Comparison of ENCODE assay signal across 17 cellular contexts in the genomic region with DNA sequence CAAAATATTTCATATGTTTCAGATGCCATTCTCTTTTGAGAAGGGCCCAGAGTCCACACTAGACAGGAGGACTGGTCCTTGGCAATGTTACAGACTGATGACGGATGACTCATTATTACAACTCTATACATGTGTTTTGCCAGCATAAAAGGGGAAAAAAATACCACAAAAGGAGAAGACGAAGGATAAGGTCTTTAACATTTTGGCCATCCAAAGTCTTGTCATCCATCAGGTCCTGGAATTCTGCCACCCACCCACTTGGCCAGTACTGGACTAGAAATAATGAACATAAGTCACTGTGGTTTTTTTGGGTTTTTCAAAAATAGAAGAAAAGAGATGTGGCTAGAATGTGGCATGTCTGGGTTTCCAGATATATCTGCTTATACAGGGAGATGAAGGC. TPM values are rescaled to one million over a fixed set of nuclear protein-coding genes. Genes with fewer than 3 reads are reported as not detected.
A peak's percentile ranks its signal among the peaks of the same experiment; 100 is the strongest.
DNase-seq lines count a peak whose midpoint lies in the region; ATAC-seq and TF ChIP-seq lines count a peak whose summit lies in the region.
"Had no signal": no experiment of that assay in that cellular context is flagged by ENCODE, and none has a peak within 500 bp of the region (broad histone marks: within the 10 kb centered on the region; RNA-seq: fewer than 3 reads in every experiment).

No MANE protein-coding gene starts in this region.

- H3K4me3 ChIP-seq in AG04449 (ENCODE audit: low read depth, low read length) (no peak overlapping the region), fibroblast of mammary gland (ENCODE audit: control insufficient read depth, low read depth, low read length) (no peak overlapping the region), Karpas-422 (ENCODE audit: low read length) (no peak overlapping the region)
- H3K4me3 ChIP-seq: cardiac muscle cell, GM12878, thyroid gland had no signal

- H3K9ac ChIP-seq in Karpas-422 (ENCODE audit: low read length): no peak overlapping the region
- H3K9ac ChIP-seq: parathyroid adenoma had no signal

- TF ChIP-seq CTCF in AG04449 (IDR thresholded peaks at IDR 0.05; ENCODE audit: insufficient read depth, low read length, missing control alignments) (no peak), HFFc6 (IDR thresholded peaks at IDR 0.05) (no peak), fibroblast of mammary gland (conservative IDR thresholded peaks at IDR 0.05; ENCODE audit: control insufficient read depth, insufficient read depth, low read depth, low read length) (no peak)

- CTCF ChIA-PET in AG04449 (lab: Yijun Ruan, JAX): no interaction called here

- peaks cover 1% of the 10 kb centered on the region; the same call in 1 of the 2 replicates for H3K27me3 Mint-ChIP-seq in HFFc6 (ENCODE audit: insufficient read depth)

- no peaks in the 10 kb centered on the region for H4K20me1 ChIP-seq in Karpas-422 (ENCODE audit: insufficient read depth, low read depth, low read length)

- no peaks in the 10 kb centered on the region for H3K79me2 ChIP-seq in Karpas-422 (ENCODE audit: low read length)
- H3K79me2 ChIP-seq: parathyroid adenoma had no signal

- POLR2A ChIA-PET in AG04449 (lab: Yijun Ruan, JAX): no interaction called here

- no peaks in the 10 kb centered on the region for H3K9me2 ChIP-seq in Karpas-422 (replicated peaks; ENCODE audit: insufficient read depth, low read length)

- no peaks in the 10 kb centered on the region for H3K36me3 Mint-ChIP-seq in HFFc6 (ENCODE audit: low read depth)

- peak overlapping the region; percentile 10; the same call in 1 of the 2 replicates for H3K4me3 Mint-ChIP-seq in HFFc6

- H3K36me3 ChIP-seq in Karpas-422 (ENCODE audit: insufficient read depth, low read length): no peaks in the 10 kb centered on the region
- H3K36me3 ChIP-seq: cardiac muscle cell, thyroid gland had no signal

- H3K4me1 ChIP-seq in Karpas-422 (ENCODE audit: low read length): peaks cover 15% of the 10 kb centered on the region
- H3K4me1 ChIP-seq: parathyroid adenoma had no signal

- no peak overlapping the region for H2AFZ ChIP-seq in Karpas-422 (ENCODE audit: low read length)
- H2AFZ ChIP-seq: parathyroid adenoma had no signal

- no peaks in the 10 kb centered on the region for H3K9me3 Mint-ChIP-seq in HFFc6

- DNase-seq in AG04449 (ENCODE audit: low read depth, low spot score) (peak; percentile 51), HFFc6 (peak; percentile 75), fibroblast of mammary gland (ENCODE audit: low read depth) (peak; percentile 64), GDM1 (lab: John Stamatoyannopoulos, UW) (no peak), KG1 (lab: John Stamatoyannopoulos, UW) (no peak), Karpas-422 (no peak)
- DNase-seq: activated CD4-positive, alpha-beta T cell treated with anti-CD3 and anti-CD28 coated beads, Interleukin-2, amount 50 U/mL, for 48 hours; activated effector memory CD4-positive, alpha-beta T cell treated with anti-CD3 and anti-CD28 coated beads, Interleukin-2, amount 50 U/mL, for 16 hours; stimulated activated CD4-positive, alpha-beta T cell treated with anti-CD3 and anti-CD28 coated beads, Interleukin-15, amount 100 ng/mL, for 24 hours; T-helper 2 cell had no signal

- H3K27ac Mint-ChIP-seq in HFFc6: peak overlapping the region; percentile 5; the same call in 1 of the 2 replicates

- no peaks in the 10 kb centered on the region for H3K27me3 ChIP-seq in Karpas-422 (ENCODE audit: low read length)
- H3K27me3 ChIP-seq: cardiac muscle cell, thyroid gland had no signal

- no peaks in the 10 kb centered on the region for H3K9me3 ChIP-seq in Karpas-422 (ENCODE audit: low read length)
- H3K9me3 ChIP-seq: thyroid gland had no signal

- peaks cover 49% of the 10 kb centered on the region for H3K4me1 Mint-ChIP-seq in HFFc6 (ENCODE audit: low read depth)

- ATAC-seq in SK-N-SH treated with all-trans-retinoic acid at 6 μM for 48 hours: peak; percentile 84
- ATAC-seq in HG02798 (IDR thresholded peaks at IDR 0.05; ENCODE audit: poor library complexity, unreplicated experiment): no peak
- ATAC-seq: GM12878 had no signal

- no peak overlapping the region for H3K27ac ChIP-seq in Karpas-422 (ENCODE audit: low read length)
- H3K27ac ChIP-seq: cardiac muscle cell, epithelial cell of prostate, parathyroid adenoma, thyroid gland had no signal

- H3K4me2 ChIP-seq in Karpas-422 (ENCODE audit: low read depth, low read length, poor library complexity, severe bottlenecking): no peak overlapping the region

TF ChIP-seq in SK-N-SH treated with all-trans-retinoic acid at 6 μM for 48 hours, 23 proteins besides CTCF, POLR2A, EP300 and RAD21:
- TF ChIP-seq BACH2 (CRISPR knock-in tag; IDR thresholded peaks at IDR 0.05; ENCODE audit: borderline replicate concordance): no peak
- no peak for TF ChIP-seq GLIS3 (CRISPR knock-in tag; IDR thresholded peaks at IDR 0.05)

RNA-seq across cellular contexts. Expression of a gene that starts 57.7 kb away (rescaled TPM):
- total RNA-seq in HFFc6 (2021; fragmentation: NEBNext Ultra II Directional; extraction: Animal tissue kit (Norgen Biotek cat#: 25700)): 10 to 100 TPM; 62.1 to 92.2 (median 90.0) TPM
- 0.04 TPM in 1 of 2 replicates, not detected in the other for total RNA-seq in Karpas-422 (2014; rRNA removed; shearing (Covaris generic); ENCODE audit: low replicate concordance)

Comparison
In these comparisons a context has a peak if more than half of its experiments do, and no peak if none do; other contexts are left out.
1. DNase-seq: peak in AG04449 (single experiment), HFFc6 (single experiment) and fibroblast of mammary gland (single experiment); none in GDM1 (single experiment), KG1 (single experiment) and Karpas-422 (single experiment).
2. RNA of a gene that starts 57.7 kb away (total RNA-seq): 62.1 to 92.2 TPM in HFFc6; 0.04 TPM in Karpas-422; every median in the first group is over 10 times any median in the second.